Comparison of ENCODE assay signal across 35 cellular contexts in genomic region chr17:55482591-55483389, GRCh38. TPM values are rescaled to one million over a fixed set of nuclear protein-coding genes. Genes with fewer than 3 reads are reported as not detected.
"Had no signal": no experiment of that assay in that cellular context is flagged by ENCODE, and none has a peak within 500 bp of the region (broad histone marks: within the 10 kb centered on the region; RNA-seq: fewer than 3 reads in every experiment).

No MANE protein-coding gene starts in this region.

- H3K4me1 ChIP-seq: right atrium auricular region, right lobe of liver, uterus had no signal

- DNase-seq: hippocampal formation; left colon; left ventricle myocardium inferior; midbrain; mucosa of descending colon; naive thymus-derived CD4-positive, alpha-beta T cell; ovary; right lobe of liver; stimulated activated CD4-positive, alpha-beta T cell treated with anti-CD3 and anti-CD28 coated beads, Interleukin-1b, Interleukin-23, amount 100 ng/mL, for 48 hours; stimulated activated CD4-positive, alpha-beta T cell treated with anti-CD3 and anti-CD28 coated beads, Interleukin-2, amount 100 ng/mL, for 48 hours; stimulated activated CD4-positive, alpha-beta T cell treated with anti-CD3 and anti-CD28 coated beads, Interleukin-4, amount 100 ng/mL, for 4 hours; stimulated activated CD8-positive, alpha-beta memory T cell treated with anti-CD3 and anti-CD28 coated beads, Interleukin-4, amount 100 ng/mL, for 48 hours; stimulated activated naive CD4-positive, alpha-beta T cell treated with Interleukin-2 at 50 U/mL for 16 hours; stimulated activated naive CD8-positive, alpha-beta T cell treated with anti-CD3 and anti-CD28 coated beads, Interleukin-15, amount 100 ng/mL, for 72 hours; substantia nigra; uterus had no signal

- H3K36me3 ChIP-seq: left ventricle myocardium inferior, ovary, right atrium auricular region, right lobe of liver, tibial nerve, uterus had no signal

- ATAC-seq: left colon; mucosa of descending colon; naive thymus-derived CD4-positive, alpha-beta T cell; natural killer cell treated with Interleukin-12 subunit alpha and Interleukin-12 subunit beta and Interleukin-15 and Interleukin-18, amount 100 ng/mL, for 72 hours; right lobe of liver; stimulated activated memory B cell treated with anti-CD40 and anti-IgM and Interleukin-4, amounts not matched to agents 10 μg/mL and 1 μg/mL and 100 μg/mL, for 72 hours; stimulated activated naive CD8-positive, alpha-beta T cell treated with anti-CD3 and anti-CD28 coated beads, Interleukin-15, amount 100 ng/mL, for 72 hours had no signal

- H3K4me3 ChIP-seq: left ventricle myocardium inferior, lung, mucosa of descending colon, ovary, right atrium auricular region, right lobe of liver, smooth muscle cell, tibial nerve, uterus had no signal

- H3K27ac ChIP-seq: left ventricle myocardium inferior, ovary, right atrium auricular region, right lobe of liver, tibial nerve, uterus had no signal

- FAIRE-seq: keratinocyte had no signal

- H3K27me3 ChIP-seq: ovary, right atrium auricular region, right lobe of liver, tibial nerve, uterus had no signal

- H3K9me3 ChIP-seq: left ventricle myocardium inferior, mucosa of descending colon, ovary, right atrium auricular region, right lobe of liver, tibial nerve, uterus had no signal

RNA-seq across cellular contexts. Expression of gene SMIM36, which starts 28.5 kb away (rescaled TPM):
- total RNA-seq: left colon; left ventricle myocardium inferior; lower leg skin; lung; mesenteric fat pad; mucosa of descending colon; myocyte; naive thymus-derived CD4-positive, alpha-beta T cell; natural killer cell treated with Interleukin-12 subunit alpha and Interleukin-12 subunit beta and Interleukin-15 and Interleukin-18, amount 100 ng/mL, for 72 hours; omental fat pad; ovary; progenitor cell of endocrine pancreas; pulmonary artery endothelial cell; renal cortical epithelial cell; right atrium auricular region; right lobe of liver; skeletal muscle tissue; smooth muscle cell; temporal lobe; tibial nerve; ureter; uterus had no signal
- polyA plus RNA-seq: keratinocyte; lung; naive thymus-derived CD4-positive, alpha-beta T cell; neural cell; ovary; smooth muscle cell; thymus had no signal
